Comparison of ENCODE assay signal across 1 cellular context in the genomic region with DNA sequence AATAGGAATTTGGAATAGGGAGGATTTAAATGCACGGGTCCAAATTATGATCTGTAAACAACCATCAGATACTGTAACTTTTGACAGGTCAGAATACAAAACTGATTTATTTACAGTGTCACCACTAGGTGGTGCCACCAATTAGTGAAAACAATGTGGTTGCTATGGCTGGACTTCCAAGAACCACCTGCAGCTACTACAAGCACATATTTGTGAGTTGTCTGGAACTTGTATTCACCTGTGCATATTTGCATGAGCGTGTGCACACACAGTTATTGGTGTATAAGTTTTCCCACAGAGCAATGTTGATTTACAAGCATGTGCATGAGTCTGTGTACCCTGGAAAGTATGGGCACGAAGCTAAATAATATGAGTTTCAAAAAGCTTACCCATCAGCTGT.
TF ChIP-seq lines count a peak whose summit lies in the region.

No MANE protein-coding gene starts in this region.

TF ChIP-seq in HCT116, 20 proteins besides CTCF, POLR2A, EP300 and RAD21 (continued from another document):
- TF ChIP-seq, protein P1, sequence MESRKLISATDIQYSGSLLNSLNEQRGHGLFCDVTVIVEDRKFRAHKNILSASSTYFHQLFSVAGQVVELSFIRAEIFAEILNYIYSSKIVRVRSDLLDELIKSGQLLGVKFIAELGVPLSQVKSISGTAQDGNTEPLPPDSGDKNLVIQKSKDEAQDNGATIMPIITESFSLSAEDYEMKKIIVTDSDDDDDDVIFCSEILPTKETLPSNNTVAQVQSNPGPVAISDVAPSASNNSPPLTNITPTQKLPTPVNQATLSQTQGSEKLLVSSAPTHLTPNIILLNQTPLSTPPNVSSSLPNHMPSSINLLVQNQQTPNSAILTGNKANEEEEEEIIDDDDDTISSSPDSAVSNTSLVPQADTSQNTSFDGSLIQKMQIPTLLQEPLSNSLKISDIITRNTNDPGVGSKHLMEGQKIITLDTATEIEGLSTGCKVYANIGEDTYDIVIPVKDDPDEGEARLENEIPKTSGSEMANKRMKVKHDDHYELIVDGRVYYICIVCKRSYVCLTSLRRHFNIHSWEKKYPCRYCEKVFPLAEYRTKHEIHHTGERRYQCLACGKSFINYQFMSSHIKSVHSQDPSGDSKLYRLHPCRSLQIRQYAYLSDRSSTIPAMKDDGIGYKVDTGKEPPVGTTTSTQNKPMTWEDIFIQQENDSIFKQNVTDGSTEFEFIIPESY (IDR thresholded peaks at IDR 0.05; ENCODE audit: extremely low read depth, insufficient replicate concordance, low read length) = no peak
- TF ChIP-seq SRF (IDR thresholded peaks at IDR 0.05; ENCODE audit: low read depth) = no peak
- TF ChIP-seq ATF3 (IDR thresholded peaks at IDR 0.05) = no peak
- no peak for TF ChIP-seq EZH2 (IDR thresholded peaks at IDR 0.05)
- no peak for TF ChIP-seq POLR2AphosphoS5 (IDR thresholded peaks at IDR 0.05; ENCODE audit: low read depth, low read length)
- TF ChIP-seq YY1 (IDR thresholded peaks at IDR 0.05; ENCODE audit: extremely low read depth, insufficient replicate concordance, low read depth, low read length) = no peak
- no peak for TF ChIP-seq ZFX (IDR thresholded peaks at IDR 0.05)
- no peak for TF ChIP-seq EZH2phosphoT487 (IDR thresholded peaks at IDR 0.05; ENCODE audit: borderline replicate concordance)
- TF ChIP-seq, protein P2, sequence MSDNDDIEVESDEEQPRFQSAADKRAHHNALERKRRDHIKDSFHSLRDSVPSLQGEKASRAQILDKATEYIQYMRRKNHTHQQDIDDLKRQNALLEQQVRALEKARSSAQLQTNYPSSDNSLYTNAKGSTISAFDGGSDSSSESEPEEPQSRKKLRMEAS (IDR thresholded peaks at IDR 0.05) = no peak
- TF ChIP-seq SIN3A (IDR thresholded peaks at IDR 0.05; ENCODE audit: low read depth) = no peak
- no peak for TF ChIP-seq ZNF274 (IDR thresholded peaks at IDR 0.05; ENCODE audit: low read depth, low read length)
- no peak for TF ChIP-seq SP1 (IDR thresholded peaks at IDR 0.05; ENCODE audit: low read depth)
- TF ChIP-seq FOSL1 (IDR thresholded peaks at IDR 0.05; ENCODE audit: low read depth) = no peak
- TF ChIP-seq EGR1 (IDR thresholded peaks at IDR 0.05; ENCODE audit: low read depth) = no peak
- TF ChIP-seq TCF7L2 (IDR thresholded peaks at IDR 0.05; ENCODE audit: borderline replicate concordance, extremely low read depth, insufficient read depth, insufficient read length) = no peak
- TF ChIP-seq, protein P3, sequence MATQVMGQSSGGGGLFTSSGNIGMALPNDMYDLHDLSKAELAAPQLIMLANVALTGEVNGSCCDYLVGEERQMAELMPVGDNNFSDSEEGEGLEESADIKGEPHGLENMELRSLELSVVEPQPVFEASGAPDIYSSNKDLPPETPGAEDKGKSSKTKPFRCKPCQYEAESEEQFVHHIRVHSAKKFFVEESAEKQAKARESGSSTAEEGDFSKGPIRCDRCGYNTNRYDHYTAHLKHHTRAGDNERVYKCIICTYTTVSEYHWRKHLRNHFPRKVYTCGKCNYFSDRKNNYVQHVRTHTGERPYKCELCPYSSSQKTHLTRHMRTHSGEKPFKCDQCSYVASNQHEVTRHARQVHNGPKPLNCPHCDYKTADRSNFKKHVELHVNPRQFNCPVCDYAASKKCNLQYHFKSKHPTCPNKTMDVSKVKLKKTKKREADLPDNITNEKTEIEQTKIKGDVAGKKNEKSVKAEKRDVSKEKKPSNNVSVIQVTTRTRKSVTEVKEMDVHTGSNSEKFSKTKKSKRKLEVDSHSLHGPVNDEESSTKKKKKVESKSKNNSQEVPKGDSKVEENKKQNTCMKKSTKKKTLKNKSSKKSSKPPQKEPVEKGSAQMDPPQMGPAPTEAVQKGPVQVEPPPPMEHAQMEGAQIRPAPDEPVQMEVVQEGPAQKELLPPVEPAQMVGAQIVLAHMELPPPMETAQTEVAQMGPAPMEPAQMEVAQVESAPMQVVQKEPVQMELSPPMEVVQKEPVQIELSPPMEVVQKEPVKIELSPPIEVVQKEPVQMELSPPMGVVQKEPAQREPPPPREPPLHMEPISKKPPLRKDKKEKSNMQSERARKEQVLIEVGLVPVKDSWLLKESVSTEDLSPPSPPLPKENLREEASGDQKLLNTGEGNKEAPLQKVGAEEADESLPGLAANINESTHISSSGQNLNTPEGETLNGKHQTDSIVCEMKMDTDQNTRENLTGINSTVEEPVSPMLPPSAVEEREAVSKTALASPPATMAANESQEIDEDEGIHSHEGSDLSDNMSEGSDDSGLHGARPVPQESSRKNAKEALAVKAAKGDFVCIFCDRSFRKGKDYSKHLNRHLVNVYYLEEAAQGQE (IDR thresholded peaks at IDR 0.05; ENCODE audit: low read depth) = no peak
- no peak for TF ChIP-seq JUND (IDR thresholded peaks at IDR 0.05)
